1 cellular context compared by ENCODE assay signal in the genomic region with DNA sequence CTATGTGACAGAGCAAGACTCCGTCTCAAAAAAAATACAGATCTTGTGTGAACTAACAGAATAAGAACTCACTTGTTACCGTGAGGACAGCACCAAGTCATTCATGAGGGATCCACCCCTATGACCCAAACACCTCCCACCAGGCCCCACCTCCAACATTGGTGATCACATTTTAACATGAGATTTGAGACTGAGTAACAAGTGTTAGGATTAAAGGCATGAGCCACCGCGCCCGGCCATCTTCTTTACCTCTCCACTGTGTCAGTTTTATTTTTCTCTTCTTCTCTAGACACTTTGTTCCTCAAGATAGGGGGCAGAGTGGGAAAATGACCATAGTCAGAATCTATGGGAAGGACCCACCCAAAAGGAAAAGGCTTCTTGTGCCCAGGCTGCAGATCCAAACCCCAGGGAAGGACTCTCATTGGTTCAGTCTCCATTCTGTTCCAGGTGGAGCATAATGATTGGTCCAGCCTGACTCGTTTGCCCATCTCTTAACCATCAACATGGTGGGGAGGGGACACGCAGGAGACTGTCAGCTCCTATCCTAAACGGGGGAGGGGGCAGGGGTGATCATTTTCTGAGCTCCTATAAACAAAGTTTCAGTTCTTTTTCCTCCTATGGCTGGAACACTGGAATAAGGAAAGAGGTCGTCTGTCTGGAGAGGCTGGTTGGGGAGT.
TF ChIP-seq lines count a peak whose summit lies in the region.

No MANE protein-coding gene starts in this region.

TF ChIP-seq in HCT116, 20 proteins besides CTCF, POLR2A, EP300 and RAD21 (continued from another document):
- TF ChIP-seq, protein P1, sequence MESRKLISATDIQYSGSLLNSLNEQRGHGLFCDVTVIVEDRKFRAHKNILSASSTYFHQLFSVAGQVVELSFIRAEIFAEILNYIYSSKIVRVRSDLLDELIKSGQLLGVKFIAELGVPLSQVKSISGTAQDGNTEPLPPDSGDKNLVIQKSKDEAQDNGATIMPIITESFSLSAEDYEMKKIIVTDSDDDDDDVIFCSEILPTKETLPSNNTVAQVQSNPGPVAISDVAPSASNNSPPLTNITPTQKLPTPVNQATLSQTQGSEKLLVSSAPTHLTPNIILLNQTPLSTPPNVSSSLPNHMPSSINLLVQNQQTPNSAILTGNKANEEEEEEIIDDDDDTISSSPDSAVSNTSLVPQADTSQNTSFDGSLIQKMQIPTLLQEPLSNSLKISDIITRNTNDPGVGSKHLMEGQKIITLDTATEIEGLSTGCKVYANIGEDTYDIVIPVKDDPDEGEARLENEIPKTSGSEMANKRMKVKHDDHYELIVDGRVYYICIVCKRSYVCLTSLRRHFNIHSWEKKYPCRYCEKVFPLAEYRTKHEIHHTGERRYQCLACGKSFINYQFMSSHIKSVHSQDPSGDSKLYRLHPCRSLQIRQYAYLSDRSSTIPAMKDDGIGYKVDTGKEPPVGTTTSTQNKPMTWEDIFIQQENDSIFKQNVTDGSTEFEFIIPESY (IDR thresholded peaks at IDR 0.05; ENCODE audit: extremely low read depth, insufficient replicate concordance, low read length) = no peak
- no peak for TF ChIP-seq EZH2phosphoT487 (IDR thresholded peaks at IDR 0.05; ENCODE audit: borderline replicate concordance)
